ENCODE assay signal across 8 cellular contexts in genomic region chr20:2873010-2873746, GRCh38.
DNase-seq lines count a peak whose midpoint lies in the region; ATAC-seq and TF ChIP-seq lines count a peak whose summit lies in the region.

PTPRA (plus strand) TSS chr20:2873481; CDS start chr20:2964278, 90,797 bp downstream.

- in situ Hi-C loops in GM18951 (cut with MboI; ENCODE audit: low sequenced_read_pairs, unreplicated experiment): no loop called here

- ATAC-seq in HG03196 (IDR thresholded peaks at IDR 0.05; ENCODE audit: unreplicated experiment): peak; percentile 80

- peak; percentile 99 for TF ChIP-seq POLR2A in GM18951 (IDR thresholded peaks at IDR 0.05; ENCODE audit: extremely low read depth, insufficient read depth, insufficient read length)

- peak within 1 kb of the TSS; percentile 87 for H3K27ac ChIP-seq in caudate nucleus (ENCODE audit: low read depth, low read length)

- DNase-seq in AG08396 (ENCODE audit: low spot score) (peak; percentile 98), NCI-H226 (peak; percentile 66), caudate nucleus (lab: John Stamatoyannopoulos, UW) (peak; percentile 18 to 97 (median 90)), iris pigment epithelial cell (ENCODE audit: low read depth) (peak; percentile 92)
- DNase-seq in activated CD4-positive, CD25-positive, alpha-beta regulatory T cell (lab: John Stamatoyannopoulos, UW): peak; percentile 72 to 84 (median 80)
- peak; percentile 83 to 88 for DNase-seq in stimulated activated CD4-positive, alpha-beta T cell treated with anti-CD3 and anti-CD28 coated beads, Interleukin-12 subunit alpha, Interleukin-12 subunit beta, amount 100 ng/mL, for 24 hours (ENCODE audit: low read depth in 2 of 2)

Comparison
In these comparisons a context has a peak if more than half of its experiments do, and no peak if none do; other contexts are left out.
1. Peak in every context shown above with its lines: DNase-seq, ATAC-seq and H3K27ac ChIP-seq.